In the genomic region with DNA sequence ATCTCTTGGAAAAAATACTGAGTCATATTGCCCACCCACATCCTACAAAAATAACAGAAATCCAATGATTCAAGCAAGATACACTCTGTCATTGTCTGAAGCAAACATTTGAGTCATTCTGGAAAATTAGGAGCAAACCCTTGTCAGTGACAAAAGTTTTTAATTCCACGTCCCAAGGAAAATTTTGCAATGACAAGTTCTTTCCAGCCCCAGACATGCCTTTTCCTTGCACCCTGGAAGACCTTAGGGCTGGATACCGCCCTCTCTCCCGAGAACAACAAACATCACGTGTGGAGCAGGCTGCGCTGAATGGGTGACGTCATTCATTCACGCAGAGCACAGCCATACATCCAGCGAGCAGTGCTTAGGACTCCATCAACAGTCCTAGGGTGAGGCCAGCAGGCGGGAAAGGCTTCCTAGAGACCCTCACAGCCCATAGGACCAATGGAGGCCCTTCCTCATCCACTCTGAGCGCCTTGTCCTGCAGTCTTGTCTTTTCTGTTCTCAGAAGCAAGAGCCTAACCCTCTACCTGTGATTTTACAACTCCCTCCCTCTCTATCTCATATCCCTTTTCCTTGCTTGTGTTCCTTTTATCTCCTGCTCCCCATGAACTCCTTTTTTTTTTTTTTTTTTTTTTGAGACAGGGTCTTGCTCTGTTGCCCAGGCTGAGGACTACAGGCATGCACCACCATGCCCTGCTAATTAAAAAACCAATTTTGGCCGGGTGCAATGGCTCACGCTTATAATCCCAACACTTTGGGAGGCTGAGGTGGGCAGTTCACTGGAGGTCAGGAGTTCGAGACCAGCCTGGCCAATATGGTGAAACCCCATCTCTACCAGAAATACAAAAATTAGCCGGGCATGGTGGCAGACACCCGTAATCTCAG, we compare ENCODE assay signal across 1 cellular context.
TF ChIP-seq lines count a peak whose summit lies in the region.

No MANE protein-coding gene starts in this region.

TF ChIP-seq in K562, 482 proteins besides CTCF, POLR2A, EP300 and RAD21 (continued from another document and continues in another):
- TF ChIP-seq, protein P1, sequence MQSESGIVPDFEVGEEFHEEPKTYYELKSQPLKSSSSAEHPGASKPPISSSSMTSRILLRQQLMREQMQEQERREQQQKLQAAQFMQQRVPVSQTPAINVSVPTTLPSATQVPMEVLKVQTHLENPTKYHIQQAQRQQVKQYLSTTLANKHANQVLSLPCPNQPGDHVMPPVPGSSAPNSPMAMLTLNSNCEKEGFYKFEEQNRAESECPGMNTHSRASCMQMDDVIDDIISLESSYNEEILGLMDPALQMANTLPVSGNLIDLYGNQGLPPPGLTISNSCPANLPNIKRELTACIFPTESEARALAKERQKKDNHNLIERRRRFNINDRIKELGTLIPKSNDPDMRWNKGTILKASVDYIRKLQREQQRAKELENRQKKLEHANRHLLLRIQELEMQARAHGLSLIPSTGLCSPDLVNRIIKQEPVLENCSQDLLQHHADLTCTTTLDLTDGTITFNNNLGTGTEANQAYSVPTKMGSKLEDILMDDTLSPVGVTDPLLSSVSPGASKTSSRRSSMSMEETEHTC (IDR thresholded peaks at IDR 0.05), result peak; percentile 61
- TF ChIP-seq, protein P2, sequence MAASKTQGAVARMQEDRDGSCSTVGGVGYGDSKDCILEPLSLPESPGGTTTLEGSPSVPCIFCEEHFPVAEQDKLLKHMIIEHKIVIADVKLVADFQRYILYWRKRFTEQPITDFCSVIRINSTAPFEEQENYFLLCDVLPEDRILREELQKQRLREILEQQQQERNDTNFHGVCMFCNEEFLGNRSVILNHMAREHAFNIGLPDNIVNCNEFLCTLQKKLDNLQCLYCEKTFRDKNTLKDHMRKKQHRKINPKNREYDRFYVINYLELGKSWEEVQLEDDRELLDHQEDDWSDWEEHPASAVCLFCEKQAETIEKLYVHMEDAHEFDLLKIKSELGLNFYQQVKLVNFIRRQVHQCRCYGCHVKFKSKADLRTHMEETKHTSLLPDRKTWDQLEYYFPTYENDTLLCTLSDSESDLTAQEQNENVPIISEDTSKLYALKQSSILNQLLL (CRISPR knock-in tag; IDR thresholded peaks at IDR 0.05; ENCODE audit: borderline replicate concordance), result no peak
- TF ChIP-seq HCFC1 (IDR thresholded peaks at IDR 0.05; ENCODE audit: low read depth, low read length) (no peak), PTTG1 (tag; IDR thresholded peaks at IDR 0.05; ENCODE audit: low read depth) (no peak), LARP7 (IDR thresholded peaks at IDR 0.05) (no peak), POLR2AphosphoS5 (IDR thresholded peaks at IDR 0.05; ENCODE audit: control insufficient read depth, insufficient read depth, low read depth, low read length) (no peak), ZNF436 (CRISPR knock-in tag; IDR thresholded peaks at IDR 0.05) (no peak), NR3C1 (CRISPR knock-in tag; IDR thresholded peaks at IDR 0.05) (no peak), ZNF780A (CRISPR knock-in tag; IDR thresholded peaks at IDR 0.05) (no peak), MTA1 (IDR thresholded peaks at IDR 0.05; ENCODE audit: borderline replicate concordance) (peak; percentile 89), BCL6 (CRISPR knock-in tag; IDR thresholded peaks at IDR 0.05) (no peak), ASH1L (IDR thresholded peaks at IDR 0.05; ENCODE audit: borderline replicate concordance, low read depth, partially characterized antibody) (no peak), CEBPB (tag; IDR thresholded peaks at IDR 0.05) (no peak), GATAD2B (IDR thresholded peaks at IDR 0.05; ENCODE audit: borderline replicate concordance) (no peak), ZNF274 (IDR thresholded peaks at IDR 0.05; ENCODE audit: borderline replicate concordance, low read depth, low read length) (no peak), MYBL2 (IDR thresholded peaks at IDR 0.05; ENCODE audit: low read depth) (no peak), MYBL2 (CRISPR knock-in tag; IDR thresholded peaks at IDR 0.05; ENCODE audit: borderline replicate concordance) (no peak), HDAC1 (IDR thresholded peaks at IDR 0.05) (peak in 1 of 2 experiments; percentile 83; a peak in 2 of 4 replicates), ZNF133 (CRISPR knock-in tag; IDR thresholded peaks at IDR 0.05) (no peak), BRCA1 (IDR thresholded peaks at IDR 0.05) (no peak), BRCA1 (CRISPR knock-in tag; IDR thresholded peaks at IDR 0.05) (no peak), ZNF140 (CRISPR knock-in tag; IDR thresholded peaks at IDR 0.05) (no peak), POLR2H (tag; IDR thresholded peaks at IDR 0.05; ENCODE audit: low read depth) (no peak), ZNF644 (tag; IDR thresholded peaks at IDR 0.05; ENCODE audit: low read depth) (no peak), ZNF232 (CRISPR knock-in tag; IDR thresholded peaks at IDR 0.05) (no peak), COPS2 (conservative IDR thresholded peaks at IDR 0.05) (no peak), CHCHD3 (CRISPR knock-in tag; IDR thresholded peaks at IDR 0.05) (no peak), RBM22 (IDR thresholded peaks at IDR 0.05; ENCODE audit: low read depth, low read length, poor library complexity, severe bottlenecking) (no peak), SMARCB1 (IDR thresholded peaks at IDR 0.05; ENCODE audit: insufficient read length, low read depth) (no peak), CBX1 (IDR thresholded peaks at IDR 0.05; ENCODE audit: low read depth) (no peak), HNRNPL (IDR thresholded peaks at IDR 0.05; ENCODE audit: low read depth, low read length) (no peak), DNMT1 (IDR thresholded peaks at IDR 0.05) (no peak), GABPA (tag; conservative IDR thresholded peaks at IDR 0.05; ENCODE audit: low read depth) (no peak), SMAD2 (IDR thresholded peaks at IDR 0.05; ENCODE audit: low read depth, low read length) (no peak), ETS2 (tag; IDR thresholded peaks at IDR 0.05; ENCODE audit: borderline replicate concordance, poor library complexity, severe bottlenecking) (no peak), YBX1 (IDR thresholded peaks at IDR 0.05) (no peak), ZNF217 (CRISPR knock-in tag; IDR thresholded peaks at IDR 0.05) (no peak), KDM2B (CRISPR knock-in tag; IDR thresholded peaks at IDR 0.05) (no peak), SAFB2 (IDR thresholded peaks at IDR 0.05; ENCODE audit: borderline replicate concordance, low read depth, low read length, severe bottlenecking) (no peak), XRCC3 (IDR thresholded peaks at IDR 0.05) (no peak), RCOR1 (IDR thresholded peaks at IDR 0.05; ENCODE audit: borderline replicate concordance in 1 of 2, low read depth in 2 of 2, low read length in 2 of 2) (peak in 1 of 2 experiments; percentile 60; a peak in 2 of 4 replicates), ZNF668 (CRISPR knock-in tag; IDR thresholded peaks at IDR 0.05) (no peak), WHSC1 (IDR thresholded peaks at IDR 0.05; ENCODE audit: low read length) (no peak), HSF4 (CRISPR knock-in tag; IDR thresholded peaks at IDR 0.05; ENCODE audit: borderline replicate concordance) (0 out of 2 replicates have a peak, but pooled peaks have one; percentile 19), ZNF239 (CRISPR knock-in tag; IDR thresholded peaks at IDR 0.05) (no peak)
- TF ChIP-seq, protein P3, sequence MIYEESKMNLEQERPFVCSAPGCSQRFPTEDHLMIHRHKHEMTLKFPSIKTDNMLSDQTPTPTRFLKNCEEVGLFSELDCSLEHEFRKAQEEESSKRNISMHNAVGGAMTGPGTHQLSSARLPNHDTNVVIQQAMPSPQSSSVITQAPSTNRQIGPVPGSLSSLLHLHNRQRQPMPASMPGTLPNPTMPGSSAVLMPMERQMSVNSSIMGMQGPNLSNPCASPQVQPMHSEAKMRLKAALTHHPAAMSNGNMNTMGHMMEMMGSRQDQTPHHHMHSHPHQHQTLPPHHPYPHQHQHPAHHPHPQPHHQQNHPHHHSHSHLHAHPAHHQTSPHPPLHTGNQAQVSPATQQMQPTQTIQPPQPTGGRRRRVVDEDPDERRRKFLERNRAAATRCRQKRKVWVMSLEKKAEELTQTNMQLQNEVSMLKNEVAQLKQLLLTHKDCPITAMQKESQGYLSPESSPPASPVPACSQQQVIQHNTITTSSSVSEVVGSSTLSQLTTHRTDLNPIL (CRISPR knock-in tag; IDR thresholded peaks at IDR 0.05), result no peak; the same call in 1 of the 2 replicates
- TF ChIP-seq, protein P4, sequence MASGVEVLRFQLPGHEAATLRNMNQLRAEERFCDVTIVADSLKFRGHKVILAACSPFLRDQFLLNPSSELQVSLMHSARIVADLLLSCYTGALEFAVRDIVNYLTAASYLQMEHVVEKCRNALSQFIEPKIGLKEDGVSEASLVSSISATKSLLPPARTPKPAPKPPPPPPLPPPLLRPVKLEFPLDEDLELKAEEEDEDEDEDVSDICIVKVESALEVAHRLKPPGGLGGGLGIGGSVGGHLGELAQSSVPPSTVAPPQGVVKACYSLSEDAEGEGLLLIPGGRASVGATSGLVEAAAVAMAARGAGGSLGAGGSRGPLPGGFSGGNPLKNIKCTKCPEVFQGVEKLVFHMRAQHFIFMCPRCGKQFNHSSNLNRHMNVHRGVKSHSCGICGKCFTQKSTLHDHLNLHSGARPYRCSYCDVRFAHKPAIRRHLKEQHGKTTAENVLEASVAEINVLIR (CRISPR knock-in tag; IDR thresholded peaks at IDR 0.05), result peak; percentile 70
- TF ChIP-seq, protein P5, sequence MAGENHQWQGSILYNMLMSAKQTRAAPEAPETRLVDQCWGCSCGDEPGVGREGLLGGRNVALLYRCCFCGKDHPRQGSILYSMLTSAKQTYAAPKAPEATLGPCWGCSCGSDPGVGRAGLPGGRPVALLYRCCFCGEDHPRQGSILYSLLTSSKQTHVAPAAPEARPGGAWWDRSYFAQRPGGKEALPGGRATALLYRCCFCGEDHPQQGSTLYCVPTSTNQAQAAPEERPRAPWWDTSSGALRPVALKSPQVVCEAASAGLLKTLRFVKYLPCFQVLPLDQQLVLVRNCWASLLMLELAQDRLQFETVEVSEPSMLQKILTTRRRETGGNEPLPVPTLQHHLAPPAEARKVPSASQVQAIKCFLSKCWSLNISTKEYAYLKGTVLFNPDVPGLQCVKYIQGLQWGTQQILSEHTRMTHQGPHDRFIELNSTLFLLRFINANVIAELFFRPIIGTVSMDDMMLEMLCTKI (IDR thresholded peaks at IDR 0.05; ENCODE audit: partially characterized antibody), result no peak
- TF ChIP-seq, protein P6, sequence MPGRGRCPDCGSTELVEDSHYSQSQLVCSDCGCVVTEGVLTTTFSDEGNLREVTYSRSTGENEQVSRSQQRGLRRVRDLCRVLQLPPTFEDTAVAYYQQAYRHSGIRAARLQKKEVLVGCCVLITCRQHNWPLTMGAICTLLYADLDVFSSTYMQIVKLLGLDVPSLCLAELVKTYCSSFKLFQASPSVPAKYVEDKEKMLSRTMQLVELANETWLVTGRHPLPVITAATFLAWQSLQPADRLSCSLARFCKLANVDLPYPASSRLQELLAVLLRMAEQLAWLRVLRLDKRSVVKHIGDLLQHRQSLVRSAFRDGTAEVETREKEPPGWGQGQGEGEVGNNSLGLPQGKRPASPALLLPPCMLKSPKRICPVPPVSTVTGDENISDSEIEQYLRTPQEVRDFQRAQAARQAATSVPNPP (IDR thresholded peaks at IDR 0.05; ENCODE audit: borderline replicate concordance, insufficient read depth, insufficient read length), result no peak
- TF ChIP-seq, protein P7, sequence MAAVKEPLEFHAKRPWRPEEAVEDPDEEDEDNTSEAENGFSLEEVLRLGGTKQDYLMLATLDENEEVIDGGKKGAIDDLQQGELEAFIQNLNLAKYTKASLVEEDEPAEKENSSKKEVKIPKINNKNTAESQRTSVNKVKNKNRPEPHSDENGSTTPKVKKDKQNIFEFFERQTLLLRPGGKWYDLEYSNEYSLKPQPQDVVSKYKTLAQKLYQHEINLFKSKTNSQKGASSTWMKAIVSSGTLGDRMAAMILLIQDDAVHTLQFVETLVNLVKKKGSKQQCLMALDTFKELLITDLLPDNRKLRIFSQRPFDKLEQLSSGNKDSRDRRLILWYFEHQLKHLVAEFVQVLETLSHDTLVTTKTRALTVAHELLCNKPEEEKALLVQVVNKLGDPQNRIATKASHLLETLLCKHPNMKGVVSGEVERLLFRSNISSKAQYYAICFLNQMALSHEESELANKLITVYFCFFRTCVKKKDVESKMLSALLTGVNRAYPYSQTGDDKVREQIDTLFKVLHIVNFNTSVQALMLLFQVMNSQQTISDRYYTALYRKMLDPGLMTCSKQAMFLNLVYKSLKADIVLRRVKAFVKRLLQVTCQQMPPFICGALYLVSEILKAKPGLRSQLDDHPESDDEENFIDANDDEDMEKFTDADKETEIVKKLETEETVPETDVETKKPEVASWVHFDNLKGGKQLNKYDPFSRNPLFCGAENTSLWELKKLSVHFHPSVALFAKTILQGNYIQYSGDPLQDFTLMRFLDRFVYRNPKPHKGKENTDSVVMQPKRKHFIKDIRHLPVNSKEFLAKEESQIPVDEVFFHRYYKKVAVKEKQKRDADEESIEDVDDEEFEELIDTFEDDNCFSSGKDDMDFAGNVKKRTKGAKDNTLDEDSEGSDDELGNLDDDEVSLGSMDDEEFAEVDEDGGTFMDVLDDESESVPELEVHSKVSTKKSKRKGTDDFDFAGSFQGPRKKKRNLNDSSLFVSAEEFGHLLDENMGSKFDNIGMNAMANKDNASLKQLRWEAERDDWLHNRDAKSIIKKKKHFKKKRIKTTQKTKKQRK (IDR thresholded peaks at IDR 0.05; ENCODE audit: borderline replicate concordance, low read depth, low read length), result no peak
- TF ChIP-seq, protein P8, sequence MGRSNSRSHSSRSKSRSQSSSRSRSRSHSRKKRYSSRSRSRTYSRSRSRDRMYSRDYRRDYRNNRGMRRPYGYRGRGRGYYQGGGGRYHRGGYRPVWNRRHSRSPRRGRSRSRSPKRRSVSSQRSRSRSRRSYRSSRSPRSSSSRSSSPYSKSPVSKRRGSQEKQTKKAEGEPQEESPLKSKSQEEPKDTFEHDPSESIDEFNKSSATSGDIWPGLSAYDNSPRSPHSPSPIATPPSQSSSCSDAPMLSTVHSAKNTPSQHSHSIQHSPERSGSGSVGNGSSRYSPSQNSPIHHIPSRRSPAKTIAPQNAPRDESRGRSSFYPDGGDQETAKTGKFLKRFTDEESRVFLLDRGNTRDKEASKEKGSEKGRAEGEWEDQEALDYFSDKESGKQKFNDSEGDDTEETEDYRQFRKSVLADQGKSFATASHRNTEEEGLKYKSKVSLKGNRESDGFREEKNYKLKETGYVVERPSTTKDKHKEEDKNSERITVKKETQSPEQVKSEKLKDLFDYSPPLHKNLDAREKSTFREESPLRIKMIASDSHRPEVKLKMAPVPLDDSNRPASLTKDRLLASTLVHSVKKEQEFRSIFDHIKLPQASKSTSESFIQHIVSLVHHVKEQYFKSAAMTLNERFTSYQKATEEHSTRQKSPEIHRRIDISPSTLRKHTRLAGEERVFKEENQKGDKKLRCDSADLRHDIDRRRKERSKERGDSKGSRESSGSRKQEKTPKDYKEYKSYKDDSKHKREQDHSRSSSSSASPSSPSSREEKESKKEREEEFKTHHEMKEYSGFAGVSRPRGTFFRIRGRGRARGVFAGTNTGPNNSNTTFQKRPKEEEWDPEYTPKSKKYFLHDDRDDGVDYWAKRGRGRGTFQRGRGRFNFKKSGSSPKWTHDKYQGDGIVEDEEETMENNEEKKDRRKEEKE (IDR thresholded peaks at IDR 0.05; ENCODE audit: borderline replicate concordance in 1 of 2, control insufficient read depth in 1 of 2, low read depth in 2 of 2, low read length in 1 of 2), result no peak
